In genomic region chr12:121038861-121039654, GRCh38 we compare ENCODE assay signal across 9 cellular contexts. TPM values are rescaled to one million over a fixed set of nuclear protein-coding genes. Genes with fewer than 3 reads are reported as not detected.
DNase-seq lines count a peak whose midpoint lies in the region; ATAC-seq, FAIRE-seq and TF ChIP-seq lines count a peak whose summit lies in the region.
"Had no signal": no experiment of that assay in that cellular context is flagged by ENCODE, and none has a peak within 500 bp of the region (broad histone marks: within the 10 kb centered on the region; RNA-seq: fewer than 3 reads in every experiment).

Gene OASL, minus strand, starts transcription at chr12:121039246. Its CDS starts 275 bp downstream, at chr12:121038971.

- intact Hi-C loops in naive thymus-derived CD4-positive, alpha-beta T cell (cut with micrococcal nuclease) = loop anchor here (1.0 kb wide), 3 partner anchors 21 to 90 kb away; partner anchors contain the start of gene C12orf43 (in 2 of the 2)

- peak within 1 kb of the TSS; percentile 68 for H3K27ac ChIP-seq in naive thymus-derived CD4-positive, alpha-beta T cell (ENCODE audit: low read depth, low read length)

- POLR2A ChIA-PET in naive thymus-derived CD4-positive, alpha-beta T cell (lab: Charles Lee) = interaction anchor here (0.6 to 1.4 kb wide), 6 partner anchors 8 to 590 kb away, joined by 3 to 8 read pairs (median 3); no protein-coding TSS in a partner anchor

- peaks cover 0 to 6% (median 0%) of the 10 kb centered on the region in 11 donors for H3K9me3 Mint-ChIP-seq in naive thymus-derived CD4-positive, alpha-beta T cell
- H3K9me3 Mint-ChIP-seq: neural crest cell had no signal

- H3K36me3 ChIP-seq in naive thymus-derived CD4-positive, alpha-beta T cell (ENCODE audit: control insufficient read depth in 2 of 3, insufficient read depth in 3 of 3, low read length in 3 of 3) = no peaks in the 10 kb centered on the region

- peaks cover 0 to 22% (median 0%) of the 10 kb centered on the region in 5 donors for H3K36me3 Mint-ChIP-seq in naive thymus-derived CD4-positive, alpha-beta T cell

- CTCF ChIA-PET in naive thymus-derived CD4-positive, alpha-beta T cell (lab: Charles Lee) = no interaction called here

- no peak for FAIRE-seq in urothelium cell line (lab: Jason Lieb, UNC)

- H3K9me3 ChIP-seq in naive thymus-derived CD4-positive, alpha-beta T cell (ENCODE audit: control insufficient read depth in 2 of 3, low read length in 3 of 3) = no peaks in the 10 kb centered on the region

- H3K27me3 ChIP-seq in naive thymus-derived CD4-positive, alpha-beta T cell (ENCODE audit: control insufficient read depth in 2 of 2, insufficient read depth in 2 of 2, low read length in 2 of 2) = no peaks in the 10 kb centered on the region

- TF ChIP-seq POLR2A in GM19193 (IDR thresholded peaks at IDR 0.05; ENCODE audit: extremely low read depth, insufficient read depth, insufficient read length) = peak; percentile 97

- peaks cover 0 to 18% (median 0%) of the 10 kb centered on the region in 5 donors for H3K27me3 Mint-ChIP-seq in naive thymus-derived CD4-positive, alpha-beta T cell

- peak within 1 kb of the TSS; percentile 91 to 98 (median 95) for H3K27ac Mint-ChIP-seq in naive thymus-derived CD4-positive, alpha-beta T cell

- ATAC-seq in HG03378 (IDR thresholded peaks at IDR 0.05; ENCODE audit: unreplicated experiment) = peak; percentile 58
- peak; percentile 84 for ATAC-seq in naive thymus-derived CD4-positive, alpha-beta T cell

- H3K4me1 ChIP-seq in naive thymus-derived CD4-positive, alpha-beta T cell (ENCODE audit: control insufficient read depth in 2 of 2, insufficient read depth in 2 of 2, low read length in 2 of 2) = peaks cover 42 to 43% of the 10 kb centered on the region in 2 donors

- peak within 1 kb of the TSS; percentile 89 to 99 (median 96) for H3K4me3 Mint-ChIP-seq in naive thymus-derived CD4-positive, alpha-beta T cell
- H3K4me3 Mint-ChIP-seq: neural crest cell had no signal

- in situ Hi-C loops in ACHN (cut with HindIII; ENCODE audit: low pct_ligation_motif_present, low pct_unique_long_range_greater_than_20kb, low sequenced_read_pairs) = no loop called here

- H3K4me3 ChIP-seq in naive thymus-derived CD4-positive, alpha-beta T cell (ENCODE audit: low read length) = peak within 1 kb of the TSS; percentile 70

- H3K4me1 Mint-ChIP-seq in naive thymus-derived CD4-positive, alpha-beta T cell = peaks cover 27 to 49% (median 42%) of the 10 kb centered on the region in 7 donors
- H3K4me1 Mint-ChIP-seq: neural crest cell had no signal

- DNase-seq in ACHN (peak; percentile 49), dermis blood vessel endothelial cell (peak; percentile 23), urothelium cell line (ENCODE audit: low spot score) (peak; percentile 58), ureter (ENCODE audit: low spot score) (no peak)
- peak in 3 of 4 experiments; percentile 5 to 55 (median 23) for DNase-seq in activated CD4-positive, CD25-positive, alpha-beta regulatory T cell (lab: John Stamatoyannopoulos, UW)
- peak; percentile 31 to 50 (median 43) for DNase-seq in naive thymus-derived CD4-positive, alpha-beta T cell

RNA-seq across cellular contexts. Expression of gene OASL, which starts in this region (rescaled TPM):
- 0.34 and 0.74 TPM in 2 replicates for total RNA-seq in dermis blood vessel endothelial cell
- total RNA-seq in naive thymus-derived CD4-positive, alpha-beta T cell = 10 to 100 TPM in 2 of 5 experiments, 1 to 10 TPM in 3; 2.7 to 19.4 (median 4.3) TPM
- polyA plus RNA-seq in naive thymus-derived CD4-positive, alpha-beta T cell = 1 to 10 TPM; 1.2 to 2.8 TPM
- total RNA-seq in ureter = 1.1 TPM
- total RNA-seq: neural crest cell had no signal

Comparison
In these comparisons a context has a peak if more than half of its experiments do, and no peak if none do; other contexts are left out.
1. Peak in DNase-seq in dermis blood vessel endothelial cell; RNA of the gene not detected or under 1 TPM.